In genomic region chr19:27815985-27816384, GRCh38 we compare ENCODE assay signal across 35 cellular contexts.
"Had no signal": no experiment of that assay in that cellular context is flagged by ENCODE, and none has a peak within 500 bp of the region (broad histone marks: within the 10 kb centered on the region; RNA-seq: fewer than 3 reads in every experiment).

No MANE protein-coding gene starts in this region.

- H3K36me3 ChIP-seq: MG63 had no signal

- H3K4me3 ChIP-seq: MG63 had no signal

- DNase-seq: Karpas-422, Kasumi-1, MG63, MM.1S, MV-4-11, NCI-H1048, NCI-H1092, NCI-H1092 treated with DMSO at 0.1 percent for 48 hours, NCI-H1105, NCI-H1105 treated with DMSO at 0.1 percent for 48 hours, NCI-H1417, NCI-H1417 treated with DMSO at 0.1 percent for 48 hours, NCI-H1436, NCI-H1436 treated with DMSO at 0.1 percent for 48 hours, NCI-H146, NCI-H1694, NCI-H1694 treated with DMSO at 0.1 percent for 48 hours, NCI-H187, NCI-H187 treated with DMSO at 0.1 percent for 48 hours, NCI-H1930, NCI-H2029, NCI-H2029 treated with DMSO at 0.1 percent for 48 hours, NCI-H2081, NCI-H2081 treated with DMSO at 0.1 percent for 48 hours, NCI-H2107, NCI-H2171, NCI-H2171 treated with DMSO at 0.1 percent for 48 hours, NCI-H2227 treated with DMSO at 0.1 percent for 48 hours, NCI-H226, NCI-H345, NCI-H446, NCI-H446 treated with DMSO at 0.1 percent for 48 hours, NCI-H510A, NCI-H510A treated with DMSO at 0.1 percent for 48 hours, NCI-H524 had no signal

- H3K27me3 ChIP-seq: MG63 had no signal
